Comparison of ENCODE assay signal across 35 cellular contexts in the genomic region with DNA sequence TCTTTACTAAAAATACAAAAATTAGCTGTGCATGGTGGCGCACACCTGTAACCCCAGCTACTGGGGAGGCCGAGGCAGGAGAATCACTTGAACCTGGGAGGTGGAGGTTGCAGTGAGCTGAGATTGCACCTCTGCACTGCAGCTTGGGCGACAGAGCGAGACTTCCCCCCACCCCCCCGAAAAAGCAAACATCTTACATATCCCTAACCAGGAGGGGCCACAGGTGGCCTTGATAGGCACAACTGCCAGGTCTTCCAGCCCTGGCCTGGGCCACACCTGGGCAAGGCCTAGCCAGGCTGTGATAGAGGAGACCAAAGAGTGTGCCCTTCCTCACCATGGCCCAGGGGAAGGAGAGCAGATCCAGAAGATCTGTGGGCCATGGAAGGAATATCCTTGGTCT. TPM values are rescaled to one million over a fixed set of nuclear protein-coding genes. Genes with fewer than 3 reads are reported as not detected.
DNase-seq lines count a peak whose midpoint lies in the region; ATAC-seq and TF ChIP-seq lines count a peak whose summit lies in the region.
"Had no signal": no experiment of that assay in that cellular context is flagged by ENCODE, and none has a peak within 500 bp of the region (broad histone marks: within the 10 kb centered on the region; RNA-seq: fewer than 3 reads in every experiment).

No MANE protein-coding gene starts in this region.

- H3K9ac ChIP-seq in neuronal stem cell (ENCODE audit: low read depth, low read length, poor library complexity), result no peak overlapping the region
- H3K9ac ChIP-seq: BLaER1; BLaER1 treated with 17β-estradiol and CSF1 and Interleukin-3, amounts not matched to agents 10 nM and 100 nM had no signal

- no peak overlapping the region for H3K4me2 ChIP-seq in neuronal stem cell (ENCODE audit: insufficient read depth, low read length, poor library complexity, severe bottlenecking)
- H3K4me2 ChIP-seq: A549; BLaER1; BLaER1 treated with 17β-estradiol and CSF1 and Interleukin-3, amounts not matched to agents 10 nM and 100 nM had no signal

- no peaks in the 10 kb centered on the region for H3K4me1 Mint-ChIP-seq in activated T-cell treated with anti-CD3 and anti-CD28 coated beads, Interleukin-2, amount 50 U/mL, for 72 hours (ENCODE audit: low read depth)
- H3K4me1 Mint-ChIP-seq in activated CD4-positive, alpha-beta T cell treated with anti-CD3 and anti-CD28 coated beads, Interleukin-2, amount 10 ng/mL, durations not matched to agents 7 days and 5 days, result no peaks in the 10 kb centered on the region
- H3K4me1 Mint-ChIP-seq: B cell; CD14-positive monocyte; CD4-positive, alpha-beta memory T cell; CD8-positive, alpha-beta memory T cell had no signal

- H2BK12ac ChIP-seq in neuronal stem cell (ENCODE audit: low read length), result no peak overlapping the region

- H3K27ac Mint-ChIP-seq in activated T-cell treated with anti-CD3 and anti-CD28 coated beads, Interleukin-2, amount 50 U/mL, for 72 hours, result no peak overlapping the region
- H3K27ac Mint-ChIP-seq in activated CD4-positive, alpha-beta T cell treated with anti-CD3 and anti-CD28 coated beads, Interleukin-2, amount 10 ng/mL, durations not matched to agents 7 days and 5 days, result no peak overlapping the region
- H3K27ac Mint-ChIP-seq: B cell; CD4-positive, alpha-beta memory T cell; CD4-positive, alpha-beta T cell; CD8-positive, alpha-beta memory T cell; CD8-positive, alpha-beta T cell had no signal

- no peak for TF ChIP-seq CTCF in HEK293 (tag by site-specific recombination; IDR thresholded peaks at IDR 0.05)

- H3K4me1 ChIP-seq in HEK293 (ENCODE audit: control insufficient read depth, insufficient read depth, low read length), result no peaks in the 10 kb centered on the region
- H3K4me1 ChIP-seq in neuronal stem cell (ENCODE audit: control insufficient read depth in 2 of 2, insufficient read depth in 1 of 2, low read depth in 1 of 2, low read length in 2 of 2), result peaks cover 17 to 40% of the 10 kb centered on the region in 2 donors
- H3K4me1 ChIP-seq: A549; BLaER1; BLaER1 treated with 17β-estradiol and CSF1 and Interleukin-3, amounts not matched to agents 10 nM and 100 nM; Caco-2 had no signal

- H2BK5ac ChIP-seq in neuronal stem cell (ENCODE audit: low read length), result no peak overlapping the region

- H3K27me3 Mint-ChIP-seq in activated T-cell treated with anti-CD3 and anti-CD28 coated beads, Interleukin-2, amount 50 U/mL, for 72 hours (ENCODE audit: low read depth), result peaks cover 37% of the 10 kb centered on the region
- peaks cover 9% of the 10 kb centered on the region for H3K27me3 Mint-ChIP-seq in activated CD4-positive, alpha-beta T cell treated with anti-CD3 and anti-CD28 coated beads, Interleukin-2, amount 10 ng/mL, durations not matched to agents 7 days and 5 days

- H3K27me3 ChIP-seq in neuronal stem cell (ENCODE audit: control insufficient read depth in 3 of 3, insufficient read depth in 3 of 3, low read depth in 1 of 3, low read length in 3 of 3), result no peaks in the 10 kb centered on the region
- H3K27me3 ChIP-seq: BE2C; BLaER1; BLaER1 treated with 17β-estradiol and CSF1 and Interleukin-3, amounts not matched to agents 10 nM and 100 nM had no signal

- H4K8ac ChIP-seq in neuronal stem cell (ENCODE audit: low read depth, low read length), result no peak overlapping the region

- WGBS in neuronal stem cell (ENCODE audit: extremely low coverage in 2 of 2, insufficient read length in 2 of 2, insufficient replicate concordance in 1 of 2), 2 donors, result no CpG with 5 or more reads among the region's 5 CpGs

- no peak overlapping the region for H2AK5ac ChIP-seq in neuronal stem cell (ENCODE audit: low read depth, low read length)

- H3K36me3 ChIP-seq in HEK293 (ENCODE audit: control insufficient read depth in 2 of 2, insufficient read depth in 1 of 2, low read length in 2 of 2) (no peaks in the 10 kb centered on the region), neuronal stem cell (replicated peaks in 1 of 2; ENCODE audit: control insufficient read depth in 2 of 2, insufficient read depth in 2 of 2, low read length in 2 of 2) (peaks cover 0 to 25% of the 10 kb centered on the region in 2 donors)
- H3K36me3 ChIP-seq: BE2C; BLaER1; BLaER1 treated with 17β-estradiol and CSF1 and Interleukin-3, amounts not matched to agents 10 nM and 100 nM had no signal

- H3K9me3 Mint-ChIP-seq in activated T-cell treated with anti-CD3 and anti-CD28 coated beads, Interleukin-2, amount 50 U/mL, for 72 hours, result no peaks in the 10 kb centered on the region
- H3K9me3 Mint-ChIP-seq in activated CD4-positive, alpha-beta T cell treated with anti-CD3 and anti-CD28 coated beads, Interleukin-2, amount 10 ng/mL, durations not matched to agents 7 days and 5 days, result no peaks in the 10 kb centered on the region
- H3K9me3 Mint-ChIP-seq: CD14-positive monocyte; CD4-positive, alpha-beta memory T cell; CD4-positive, alpha-beta T cell; CD8-positive, alpha-beta memory T cell; CD8-positive, alpha-beta T cell had no signal

- H2BK120ac ChIP-seq in neuronal stem cell (ENCODE audit: low read depth, low read length), result no peak overlapping the region

- H3K4ac ChIP-seq in neuronal stem cell (ENCODE audit: low read length), result no peak overlapping the region

- H2BK15ac ChIP-seq in neuronal stem cell (ENCODE audit: low read length), result peak overlapping the region; percentile 7

- H3K4me3 ChIP-seq in HEK293 (ENCODE audit: low read depth, low read length), result no peak overlapping the region
- peak overlapping the region in 1 of 2 donors; percentile 47 for H3K4me3 ChIP-seq in neuronal stem cell (ENCODE audit: low read length in 2 of 2)
- H3K4me3 ChIP-seq: A549; BLaER1; BLaER1 treated with 17β-estradiol and CSF1 and Interleukin-3, amounts not matched to agents 10 nM and 100 nM had no signal

- no peak overlapping the region for H3K23ac ChIP-seq in neuronal stem cell (ENCODE audit: low read depth, low read length, poor library complexity)

- H2AFZ ChIP-seq in neuronal stem cell (ENCODE audit: low read length), result no peak overlapping the region

- H3K36me3 Mint-ChIP-seq in activated T-cell treated with anti-CD3 and anti-CD28 coated beads, Interleukin-2, amount 50 U/mL, for 72 hours (ENCODE audit: insufficient read depth in 2 of 2), result no peaks in the 10 kb centered on the region
- no peaks in the 10 kb centered on the region for H3K36me3 Mint-ChIP-seq in activated CD4-positive, alpha-beta T cell treated with anti-CD3 and anti-CD28 coated beads, Interleukin-2, amount 10 ng/mL, durations not matched to agents 7 days and 5 days (ENCODE audit: low read depth)
- H3K36me3 Mint-ChIP-seq: CD14-positive monocyte; CD4-positive, alpha-beta memory T cell; CD4-positive, CD25-positive, alpha-beta regulatory T cell; CD8-positive, alpha-beta T cell had no signal

- no peaks in the 10 kb centered on the region for H3K9me3 ChIP-seq in HEK293 (ENCODE audit: control insufficient read depth, insufficient read depth, low read depth, low read length)
- no peaks in the 10 kb centered on the region for H3K9me3 ChIP-seq in neuronal stem cell (replicated peaks in 1 of 2; ENCODE audit: control insufficient read depth in 2 of 2, insufficient read depth in 1 of 2, low read depth in 1 of 2, low read length in 2 of 2)
- H3K9me3 ChIP-seq: A549; BE2C; BLaER1; BLaER1 treated with 17β-estradiol and CSF1 and Interleukin-3, amounts not matched to agents 10 nM and 100 nM; Caco-2 had no signal

- no peaks in the 10 kb centered on the region for H3K79me1 ChIP-seq in neuronal stem cell (ENCODE audit: low read depth, low read length)

- peak; percentile 7 for DNase-seq in NCI-H69 (lab: John Stamatoyannopoulos, UW)
- no peak for DNase-seq in neuronal stem cell (ENCODE audit: low spot score)
- DNase-seq in activated T-cell treated with anti-CD3 and anti-CD28 coated beads, Interleukin-2, amount 50 U/mL, for 72 hours, result no peak
- DNase-seq in activated CD4-positive, alpha-beta T cell treated with anti-CD3 and anti-CD28 coated beads, Interleukin-2, amount 10 ng/mL, durations not matched to agents 7 days and 5 days, result no peak
- no peak for DNase-seq in Kasumi-1 (lab: John Stamatoyannopoulos, UW)
- DNase-seq: 8988T; ACHN; AML-193; BE2C; C1 segment of cervical spinal cord; Caco-2; Calu3; CD4-positive, alpha-beta memory T cell; CD4-positive, alpha-beta T cell; CD4-positive, CD25-positive, alpha-beta regulatory T cell; CD8-positive, alpha-beta memory T cell; CD8-positive, alpha-beta T cell; COR-L47; DMS153; DMS53; DMS79; DMS79 treated with DMSO at 0.1 percent for 48 hours; DND-41; EL had no signal

- H3K27ac ChIP-seq in HEK293 (ENCODE audit: extremely low read depth, low read depth, low read length) (no peak overlapping the region), neuronal stem cell (replicated peaks; ENCODE audit: low read length) (no peak overlapping the region)
- H3K27ac ChIP-seq: 22Rv1; A549; BLaER1; BLaER1 treated with 17β-estradiol and CSF1 and Interleukin-3, amounts not matched to agents 10 nM and 100 nM; C4-2B had no signal

- POLR2A ChIA-PET in HEK293 (lab: Yijun Ruan, JAX), result no interaction called here
- POLR2A ChIA-PET in activated CD4-positive, alpha-beta T cell treated with anti-CD3 and anti-CD28 coated beads, Interleukin-2, amount 10 ng/mL, durations not matched to agents 7 days and 5 days (lab: Charles Lee), result no interaction called here

- CTCF ChIA-PET in HEK293 (lab: Yijun Ruan, JAX), result interaction anchor here (0.6 to 0.7 kb wide), 2 partner anchors 24 to 34 kb away, joined by 3 read pairs; no protein-coding TSS in a partner anchor
- CTCF ChIA-PET in activated CD4-positive, alpha-beta T cell treated with anti-CD3 and anti-CD28 coated beads, Interleukin-2, amount 10 ng/mL, durations not matched to agents 7 days and 5 days (lab: Charles Lee), result no interaction called here

- ATAC-seq in activated T-cell treated with anti-CD3 and anti-CD28 coated beads, Interleukin-2, amount 50 U/mL, for 72 hours (replicated peaks in 1 of 2), result no peak
- ATAC-seq: A549; CD8-positive, alpha-beta T cell had no signal

- H3K18ac ChIP-seq in neuronal stem cell (ENCODE audit: low read length), result no peak overlapping the region

- no peak overlapping the region for H3K14ac ChIP-seq in neuronal stem cell (ENCODE audit: low read length)

- H3K4me3 Mint-ChIP-seq in activated T-cell treated with anti-CD3 and anti-CD28 coated beads, Interleukin-2, amount 50 U/mL, for 72 hours, result no peak overlapping the region
- H3K4me3 Mint-ChIP-seq in activated CD4-positive, alpha-beta T cell treated with anti-CD3 and anti-CD28 coated beads, Interleukin-2, amount 10 ng/mL, durations not matched to agents 7 days and 5 days, result no peak overlapping the region
- H3K4me3 Mint-ChIP-seq: B cell; CD14-positive monocyte; CD4-positive, alpha-beta memory T cell; CD4-positive, alpha-beta T cell; CD4-positive, CD25-positive, alpha-beta regulatory T cell; CD8-positive, alpha-beta memory T cell; CD8-positive, alpha-beta T cell had no signal

- H4K91ac ChIP-seq in neuronal stem cell (ENCODE audit: low read depth, low read length, poor library complexity), result no peak overlapping the region

TF ChIP-seq in HEK293, 187 proteins besides CTCF, POLR2A, EP300 and RAD21 (continues in another document):
- TF ChIP-seq BCL11B (tag by site-specific recombination; IDR thresholded peaks at IDR 0.05; ENCODE audit: low read depth) (no peak), ZNF670 (tag by site-specific recombination; IDR thresholded peaks at IDR 0.05; ENCODE audit: low read depth) (no peak)

RNA-seq across cellular contexts. Expression of a gene that starts 28.6 kb away (rescaled TPM):
- polyA plus RNA-seq in neuronal stem cell (2013, experiment 1 of 2), result 34.6 TPM
- polyA plus RNA-seq in neuronal stem cell (2013, experiment 2 of 2), result 34.4 TPM
- not detected for total RNA-seq in activated T-cell treated with anti-CD3 and anti-CD28 coated beads, Interleukin-2, amount 50 U/mL, for 72 hours
- not detected for total RNA-seq in activated CD4-positive, alpha-beta T cell treated with anti-CD3 and anti-CD28 coated beads, Interleukin-2, amount 10 ng/mL, durations not matched to agents 7 days and 5 days
- total RNA-seq: A172, Caco-2, Calu3 had no signal
- polyA plus RNA-seq: A549, AG04450, BJ, CD14-positive monocyte had no signal
